In the genomic region with DNA sequence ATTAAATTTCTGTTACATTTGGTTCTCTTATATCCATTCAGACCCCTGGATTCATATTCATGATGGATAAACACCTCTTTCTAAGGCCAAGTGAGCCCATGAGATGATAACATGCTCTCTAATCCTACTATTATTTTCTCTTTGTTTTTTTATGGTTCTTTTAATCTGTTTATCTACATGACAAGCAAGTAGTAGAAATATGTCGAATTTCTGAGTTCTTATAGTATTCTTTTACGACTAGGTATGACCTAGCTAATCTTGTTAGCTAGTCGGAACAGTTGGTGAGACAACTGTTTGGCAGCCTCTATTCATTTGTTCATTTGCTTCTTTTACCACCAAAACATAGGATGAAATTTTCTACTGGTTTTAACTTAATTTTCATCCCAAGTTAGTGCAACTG, we compare ENCODE assay signal across 2 cellular contexts.
TF ChIP-seq lines count a peak whose summit lies in the region.

No MANE protein-coding gene starts in this region.

TF ChIP-seq in HCT116, 20 proteins besides CTCF, POLR2A, EP300 and RAD21:
- TF ChIP-seq, protein P1, sequence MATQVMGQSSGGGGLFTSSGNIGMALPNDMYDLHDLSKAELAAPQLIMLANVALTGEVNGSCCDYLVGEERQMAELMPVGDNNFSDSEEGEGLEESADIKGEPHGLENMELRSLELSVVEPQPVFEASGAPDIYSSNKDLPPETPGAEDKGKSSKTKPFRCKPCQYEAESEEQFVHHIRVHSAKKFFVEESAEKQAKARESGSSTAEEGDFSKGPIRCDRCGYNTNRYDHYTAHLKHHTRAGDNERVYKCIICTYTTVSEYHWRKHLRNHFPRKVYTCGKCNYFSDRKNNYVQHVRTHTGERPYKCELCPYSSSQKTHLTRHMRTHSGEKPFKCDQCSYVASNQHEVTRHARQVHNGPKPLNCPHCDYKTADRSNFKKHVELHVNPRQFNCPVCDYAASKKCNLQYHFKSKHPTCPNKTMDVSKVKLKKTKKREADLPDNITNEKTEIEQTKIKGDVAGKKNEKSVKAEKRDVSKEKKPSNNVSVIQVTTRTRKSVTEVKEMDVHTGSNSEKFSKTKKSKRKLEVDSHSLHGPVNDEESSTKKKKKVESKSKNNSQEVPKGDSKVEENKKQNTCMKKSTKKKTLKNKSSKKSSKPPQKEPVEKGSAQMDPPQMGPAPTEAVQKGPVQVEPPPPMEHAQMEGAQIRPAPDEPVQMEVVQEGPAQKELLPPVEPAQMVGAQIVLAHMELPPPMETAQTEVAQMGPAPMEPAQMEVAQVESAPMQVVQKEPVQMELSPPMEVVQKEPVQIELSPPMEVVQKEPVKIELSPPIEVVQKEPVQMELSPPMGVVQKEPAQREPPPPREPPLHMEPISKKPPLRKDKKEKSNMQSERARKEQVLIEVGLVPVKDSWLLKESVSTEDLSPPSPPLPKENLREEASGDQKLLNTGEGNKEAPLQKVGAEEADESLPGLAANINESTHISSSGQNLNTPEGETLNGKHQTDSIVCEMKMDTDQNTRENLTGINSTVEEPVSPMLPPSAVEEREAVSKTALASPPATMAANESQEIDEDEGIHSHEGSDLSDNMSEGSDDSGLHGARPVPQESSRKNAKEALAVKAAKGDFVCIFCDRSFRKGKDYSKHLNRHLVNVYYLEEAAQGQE (IDR thresholded peaks at IDR 0.05; ENCODE audit: low read depth), result no peak
- TF ChIP-seq CBX3 (IDR thresholded peaks at IDR 0.05; ENCODE audit: low read depth) (no peak), SP1 (IDR thresholded peaks at IDR 0.05; ENCODE audit: low read depth) (no peak), ZFX (IDR thresholded peaks at IDR 0.05) (no peak), CEBPB (IDR thresholded peaks at IDR 0.05; ENCODE audit: low read depth) (no peak), EZH2 (IDR thresholded peaks at IDR 0.05) (no peak), EZH2phosphoT487 (IDR thresholded peaks at IDR 0.05; ENCODE audit: borderline replicate concordance) (no peak), SRF (IDR thresholded peaks at IDR 0.05; ENCODE audit: low read depth) (no peak), POLR2AphosphoS5 (IDR thresholded peaks at IDR 0.05; ENCODE audit: low read depth, low read length) (no peak), EGR1 (IDR thresholded peaks at IDR 0.05; ENCODE audit: low read depth) (no peak), FOSL1 (IDR thresholded peaks at IDR 0.05; ENCODE audit: low read depth) (no peak), TCF7L2 (IDR thresholded peaks at IDR 0.05; ENCODE audit: borderline replicate concordance, extremely low read depth, insufficient read depth, insufficient read length) (no peak), JUND (IDR thresholded peaks at IDR 0.05) (no peak), ELF1 (IDR thresholded peaks at IDR 0.05; ENCODE audit: borderline replicate concordance, low read depth) (no peak), ZNF274 (IDR thresholded peaks at IDR 0.05; ENCODE audit: low read depth, low read length) (no peak), YY1 (IDR thresholded peaks at IDR 0.05; ENCODE audit: extremely low read depth, insufficient replicate concordance, low read depth, low read length) (no peak), SIN3A (IDR thresholded peaks at IDR 0.05; ENCODE audit: low read depth) (no peak)
- TF ChIP-seq, protein P2, sequence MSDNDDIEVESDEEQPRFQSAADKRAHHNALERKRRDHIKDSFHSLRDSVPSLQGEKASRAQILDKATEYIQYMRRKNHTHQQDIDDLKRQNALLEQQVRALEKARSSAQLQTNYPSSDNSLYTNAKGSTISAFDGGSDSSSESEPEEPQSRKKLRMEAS (IDR thresholded peaks at IDR 0.05), result no peak
- TF ChIP-seq, protein P3, sequence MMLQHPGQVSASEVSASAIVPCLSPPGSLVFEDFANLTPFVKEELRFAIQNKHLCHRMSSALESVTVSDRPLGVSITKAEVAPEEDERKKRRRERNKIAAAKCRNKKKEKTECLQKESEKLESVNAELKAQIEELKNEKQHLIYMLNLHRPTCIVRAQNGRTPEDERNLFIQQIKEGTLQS (IDR thresholded peaks at IDR 0.05), result no peak

TF ChIP-seq in endothelial cell of umbilical vein, 7 proteins besides CTCF, POLR2A, EP300 and RAD21:
- TF ChIP-seq MYC (IDR thresholded peaks at IDR 0.05; ENCODE audit: low read depth, low read length) (no peak), POLR2AphosphoS5 (IDR thresholded peaks at IDR 0.05; ENCODE audit: insufficient read depth, low read depth, low read length) (no peak), JUN (IDR thresholded peaks at IDR 0.05; ENCODE audit: borderline replicate concordance, insufficient read depth, insufficient read length, low read depth) (no peak)
TF ChIP-seq in endothelial cell of umbilical vein: peak in this region for 0.
